ENCODE assay signal across 12 cellular contexts in genomic region chr17:78803161-78803845, GRCh38. TPM values are rescaled to one million over a fixed set of nuclear protein-coding genes. Genes with fewer than 3 reads are reported as not detected.
A peak's percentile ranks its signal among the peaks of the same experiment; 100 is the strongest.
DNase-seq lines count a peak whose midpoint lies in the region; ATAC-seq and TF ChIP-seq lines count a peak whose summit lies in the region.
"Had no signal": no experiment of that assay in that cellular context is flagged by ENCODE, and none has a peak within 500 bp of the region (broad histone marks: within the 10 kb centered on the region; RNA-seq: fewer than 3 reads in every experiment).

No MANE protein-coding gene starts in this region.

- peaks cover 58% of the 10 kb centered on the region for H3K4me1 Mint-ChIP-seq in activated CD4-positive, alpha-beta T cell treated with anti-CD3 and anti-CD28 coated beads, Interleukin-2, amount 10 ng/mL, durations not matched to agents 24 days and 14 days
- peaks cover 68% of the 10 kb centered on the region for H3K4me1 Mint-ChIP-seq in central memory CD8-positive, alpha-beta T cell
- H3K4me1 Mint-ChIP-seq in nephron progenitor cell: no peaks in the 10 kb centered on the region
- H3K4me1 Mint-ChIP-seq: neural progenitor cell had no signal

- H3K4me2 ChIP-seq in parathyroid adenoma (ENCODE audit: low read length): no peak overlapping the region
- H3K4me2 ChIP-seq: neural progenitor cell had no signal

- peaks cover 74% of the 10 kb centered on the region for H3K36me3 Mint-ChIP-seq in activated CD4-positive, alpha-beta T cell treated with anti-CD3 and anti-CD28 coated beads, Interleukin-2, amount 10 ng/mL, durations not matched to agents 24 days and 14 days (ENCODE audit: low read depth)
- H3K36me3 Mint-ChIP-seq in central memory CD8-positive, alpha-beta T cell (ENCODE audit: insufficient read depth): peaks cover 70% of the 10 kb centered on the region
- H3K36me3 Mint-ChIP-seq in nephron progenitor cell (ENCODE audit: low read depth): peaks cover 61% of the 10 kb centered on the region

- H3K4me3 ChIP-seq in parathyroid adenoma (ENCODE audit: low read depth, low read length): no peak overlapping the region
- no peak overlapping the region for H3K4me3 ChIP-seq in coronary artery
- H3K4me3 ChIP-seq: neural progenitor cell, thyroid gland had no signal

- H3K79me2 ChIP-seq in parathyroid adenoma: no peaks in the 10 kb centered on the region

- H3K9ac ChIP-seq in parathyroid adenoma: no peak overlapping the region
- H3K9ac ChIP-seq: neural progenitor cell had no signal

- no peak overlapping the region for H2AFZ ChIP-seq in parathyroid adenoma
- H2AFZ ChIP-seq: neural progenitor cell had no signal

- peak overlapping the region; percentile 57 for H3K27ac Mint-ChIP-seq in activated CD4-positive, alpha-beta T cell treated with anti-CD3 and anti-CD28 coated beads, Interleukin-2, amount 10 ng/mL, durations not matched to agents 24 days and 14 days
- peak overlapping the region; percentile 95 for H3K27ac Mint-ChIP-seq in central memory CD8-positive, alpha-beta T cell (ENCODE audit: low read depth)
- no peak overlapping the region for H3K27ac Mint-ChIP-seq in nephron progenitor cell
- H3K27ac Mint-ChIP-seq: neural progenitor cell had no signal

- no peaks in the 10 kb centered on the region for H3K27me3 Mint-ChIP-seq in activated CD4-positive, alpha-beta T cell treated with anti-CD3 and anti-CD28 coated beads, Interleukin-2, amount 10 ng/mL, durations not matched to agents 24 days and 14 days
- no peaks in the 10 kb centered on the region for H3K27me3 Mint-ChIP-seq in central memory CD8-positive, alpha-beta T cell
- no peaks in the 10 kb centered on the region for H3K27me3 Mint-ChIP-seq in nephron progenitor cell (ENCODE audit: low read depth, poor library complexity)

- no peaks in the 10 kb centered on the region for H3K36me3 ChIP-seq in parathyroid adenoma (ENCODE audit: control insufficient read depth, insufficient read depth, low read length)
- H3K36me3 ChIP-seq: neural progenitor cell had no signal

- H3K9me3 Mint-ChIP-seq in activated CD4-positive, alpha-beta T cell treated with anti-CD3 and anti-CD28 coated beads, Interleukin-2, amount 10 ng/mL, durations not matched to agents 24 days and 14 days: no peaks in the 10 kb centered on the region
- no peaks in the 10 kb centered on the region for H3K9me3 Mint-ChIP-seq in central memory CD8-positive, alpha-beta T cell
- H3K9me3 Mint-ChIP-seq in nephron progenitor cell: no peaks in the 10 kb centered on the region
- H3K9me3 Mint-ChIP-seq: neural progenitor cell had no signal

- no peak for DNase-seq in activated CD4-positive, alpha-beta T cell treated with anti-CD3 and anti-CD28 coated beads, Interleukin-2, amount 10 ng/mL, durations not matched to agents 24 days and 14 days
- DNase-seq in activated CD4-positive, alpha-beta T cell treated with anti-CD3 and anti-CD28 coated beads for 48 hours: no peak
- DNase-seq in MV-4-11 (lab: John Stamatoyannopoulos, UW) (peak; percentile 59), coronary artery (ENCODE audit: low spot score) (no peak), mucosa of gallbladder (ENCODE audit: low spot score) (no peak), nephron progenitor cell (no peak)
- no peak for DNase-seq in central memory CD8-positive, alpha-beta T cell (ENCODE audit: low spot score in 2 of 2)
- DNase-seq: DMS53, NCI-H2227 treated with DMSO at 0.1 percent for 48 hours, thyroid gland had no signal

- intact Hi-C loops in activated CD4-positive, alpha-beta T cell treated with anti-CD3 and anti-CD28 coated beads, Interleukin-2, amount 10 ng/mL, durations not matched to agents 24 days and 14 days (cut with micrococcal nuclease): no loop called here

- TF ChIP-seq CTCF in parathyroid adenoma (IDR thresholded peaks at IDR 0.05) (no peak), coronary artery (IDR thresholded peaks at IDR 0.05) (no peak), nephron progenitor cell (IDR thresholded peaks at IDR 0.05) (no peak)

- no peaks in the 10 kb centered on the region for H3K4me1 ChIP-seq in parathyroid adenoma
- H3K4me1 ChIP-seq: neural progenitor cell, thyroid gland had no signal

- peak overlapping the region; percentile 67 for H3K4me3 Mint-ChIP-seq in activated CD4-positive, alpha-beta T cell treated with anti-CD3 and anti-CD28 coated beads, Interleukin-2, amount 10 ng/mL, durations not matched to agents 24 days and 14 days
- peak overlapping the region; percentile 67 for H3K4me3 Mint-ChIP-seq in central memory CD8-positive, alpha-beta T cell
- H3K4me3 Mint-ChIP-seq in nephron progenitor cell: no peak overlapping the region
- H3K4me3 Mint-ChIP-seq: neural progenitor cell had no signal

- no peaks in the 10 kb centered on the region for H3K9me3 ChIP-seq in parathyroid adenoma (ENCODE audit: control insufficient read depth, low read length)
- H3K9me3 ChIP-seq: thyroid gland had no signal

- ATAC-seq in central memory CD8-positive, alpha-beta T cell (replicated peaks; ENCODE audit: extremely low read depth, poor library complexity, severe bottlenecking): no peak

- no peaks in the 10 kb centered on the region for H3K27me3 ChIP-seq in parathyroid adenoma (ENCODE audit: control insufficient read depth, insufficient read depth, low read length)
- H3K27me3 ChIP-seq: neural progenitor cell, thyroid gland had no signal

- H3K27ac ChIP-seq in parathyroid adenoma: peak overlapping the region; percentile 2
- H3K27ac ChIP-seq in coronary artery: peak overlapping the region in 1 of 2 donors; percentile 64
- H3K27ac ChIP-seq: neural progenitor cell had no signal

RNA-seq across cellular contexts. Expression of gene CYTH1, which starts 21.2 kb away (rescaled TPM):
- 126 and 131 TPM in 2 replicates for total RNA-seq in activated CD4-positive, alpha-beta T cell treated with anti-CD3 and anti-CD28 coated beads, Interleukin-2, amount 10 ng/mL, durations not matched to agents 24 days and 14 days
- 51.1 TPM for total RNA-seq in mucosa of gallbladder

RNA-seq across cellular contexts. Expression of gene USP36, which starts 37.3 kb away (rescaled TPM):
- 128 TPM in 2 replicates for total RNA-seq in activated CD4-positive, alpha-beta T cell treated with anti-CD3 and anti-CD28 coated beads, Interleukin-2, amount 10 ng/mL, durations not matched to agents 24 days and 14 days
- total RNA-seq in mucosa of gallbladder: 41.8 TPM
